In genomic region chr11:98657711-98658110, GRCh38 we compare ENCODE assay signal across 9 cellular contexts.
"Had no signal": no experiment of that assay in that cellular context is flagged by ENCODE, and none has a peak within 500 bp of the region (broad histone marks: within the 10 kb centered on the region; RNA-seq: fewer than 3 reads in every experiment).

No MANE protein-coding gene starts in this region.

- H3K9me3 ChIP-seq: HAP-1 had no signal

- H3K27ac ChIP-seq: GM23248, HL-60 had no signal

- H2AFZ ChIP-seq: GM23248 had no signal

- H3K4me3 Mint-ChIP-seq: HFFc6, IgD-negative memory B cell had no signal

- H3K4me3 ChIP-seq: GM23248, HAP-1 had no signal

- ATAC-seq: HCT116, HepG2 had no signal

- H3K36me3 ChIP-seq: HAP-1 had no signal

- H3K9ac ChIP-seq: GM23248 had no signal

- H3K27me3 Mint-ChIP-seq: IgD-negative memory B cell had no signal

- H3K36me3 Mint-ChIP-seq: IgD-negative memory B cell had no signal

- FAIRE-seq: HepG2 had no signal

- DNase-seq: GM23248, GOT3, H7, HFFc6 had no signal

- H3K4me1 ChIP-seq: HAP-1 had no signal

- H3K4me1 Mint-ChIP-seq: IgD-negative memory B cell had no signal

- H3K27ac Mint-ChIP-seq: HFFc6, IgD-negative memory B cell had no signal
